8 cellular contexts compared by ENCODE assay signal in genomic region chr11:7577226-7577882, GRCh38.
DNase-seq lines count a peak whose midpoint lies in the region; ATAC-seq and TF ChIP-seq lines count a peak whose summit lies in the region.

No MANE protein-coding gene starts in this region.

- H3K36me3 Mint-ChIP-seq in Calu3 (ENCODE audit: insufficient read depth, unreplicated experiment): peaks cover 9% of the 10 kb centered on the region
- H3K36me3 Mint-ChIP-seq in activated CD8-positive, alpha-beta T cell treated with anti-CD3 and anti-CD28 coated beads, Interleukin-2, amount 10 ng/mL, durations not matched to agents 7 days and 5 days (ENCODE audit: low read depth): no peaks in the 10 kb centered on the region

- POLR2A ChIA-PET in activated CD8-positive, alpha-beta T cell treated with anti-CD3 and anti-CD28 coated beads, Interleukin-2, amount 10 ng/mL, durations not matched to agents 7 days and 5 days (lab: Charles Lee): no interaction called here

- H3K27me3 Mint-ChIP-seq in Calu3 (ENCODE audit: unreplicated experiment): no peaks in the 10 kb centered on the region
- H3K27me3 Mint-ChIP-seq in activated CD8-positive, alpha-beta T cell treated with anti-CD3 and anti-CD28 coated beads, Interleukin-2, amount 10 ng/mL, durations not matched to agents 7 days and 5 days (ENCODE audit: low read depth): peaks cover 41% of the 10 kb centered on the region

- peak overlapping the region; percentile 60 for H3K4me3 ChIP-seq in left ventricle myocardium inferior
- H3K4me3 ChIP-seq in psoas muscle: peak overlapping the region; percentile 64

- TF ChIP-seq CTCF in Calu3 (IDR thresholded peaks at IDR 0.05; ENCODE audit: unreplicated experiment): no peak
- peak; percentile 4 for TF ChIP-seq CTCF in left ventricle myocardium inferior (IDR thresholded peaks at IDR 0.05; ENCODE audit: borderline replicate concordance)
- TF ChIP-seq CTCF in psoas muscle (IDR thresholded peaks at IDR 0.05): no peak

- BruUV-seq in Calu3 (replicated peaks; lab: Mats Ljungman, UMichigan): no TSS peak

- H3K27ac ChIP-seq in left ventricle myocardium inferior (replicated peaks) (peak overlapping the region; percentile 85), psoas muscle (peak overlapping the region; percentile 90)

- peak overlapping the region; percentile 40 for H3K4me3 Mint-ChIP-seq in Calu3 (ENCODE audit: low read depth, unreplicated experiment)
- peak overlapping the region; percentile 29 for H3K4me3 Mint-ChIP-seq in activated CD8-positive, alpha-beta T cell treated with anti-CD3 and anti-CD28 coated beads, Interleukin-2, amount 10 ng/mL, durations not matched to agents 7 days and 5 days

- CTCF ChIA-PET in Calu3 (lab: Charles Lee): interaction anchor here (0.6 to 1.9 kb wide), 5 partner anchors 20 to 108 kb away, joined by 3 to 13 read pairs (median 4); no protein-coding TSS in a partner anchor
- CTCF ChIA-PET in activated CD8-positive, alpha-beta T cell treated with anti-CD3 and anti-CD28 coated beads, Interleukin-2, amount 10 ng/mL, durations not matched to agents 7 days and 5 days (lab: Charles Lee): interaction anchor here (0.8 to 1.4 kb wide), 5 partner anchors 9 to 88 kb away, joined by 3 to 6 read pairs (median 4); no protein-coding TSS in a partner anchor

- H3K27me3 ChIP-seq in left ventricle myocardium inferior (ENCODE audit: low read depth): no peaks in the 10 kb centered on the region
- no peaks in the 10 kb centered on the region for H3K27me3 ChIP-seq in psoas muscle (ENCODE audit: insufficient read depth in 3 of 3, low read length in 2 of 3)

- no peaks in the 10 kb centered on the region for H3K9me3 Mint-ChIP-seq in Calu3 (ENCODE audit: low read depth, unreplicated experiment)
- H3K9me3 Mint-ChIP-seq in activated CD8-positive, alpha-beta T cell treated with anti-CD3 and anti-CD28 coated beads, Interleukin-2, amount 10 ng/mL, durations not matched to agents 7 days and 5 days (ENCODE audit: insufficient read depth): no peaks in the 10 kb centered on the region

- ATAC-seq in activated CD8-positive, alpha-beta T cell treated with anti-CD3 and anti-CD28 coated beads, Interleukin-2, amount 10 ng/mL, durations not matched to agents 7 days and 5 days: no peak
- ATAC-seq in psoas muscle (peak; percentile 66 to 78 (median 74)), HG02981 (IDR thresholded peaks at IDR 0.05; ENCODE audit: unreplicated experiment) (no peak), GM21447 (IDR thresholded peaks at IDR 0.05; ENCODE audit: unreplicated experiment) (no peak)

- H3K36me3 ChIP-seq in left ventricle myocardium inferior: peaks cover 3% of the 10 kb centered on the region
- no peaks in the 10 kb centered on the region for H3K36me3 ChIP-seq in psoas muscle (ENCODE audit: insufficient read depth in 1 of 2, low read depth in 1 of 2)

- peak overlapping the region; percentile 73 for H3K27ac Mint-ChIP-seq in Calu3 (ENCODE audit: unreplicated experiment)
- peak overlapping the region; percentile 47 for H3K27ac Mint-ChIP-seq in activated CD8-positive, alpha-beta T cell treated with anti-CD3 and anti-CD28 coated beads, Interleukin-2, amount 10 ng/mL, durations not matched to agents 7 days and 5 days

- H3K4me1 Mint-ChIP-seq in Calu3 (ENCODE audit: low read depth, unreplicated experiment): peaks cover 72% of the 10 kb centered on the region
- H3K4me1 Mint-ChIP-seq in activated CD8-positive, alpha-beta T cell treated with anti-CD3 and anti-CD28 coated beads, Interleukin-2, amount 10 ng/mL, durations not matched to agents 7 days and 5 days (ENCODE audit: low read depth): peaks cover 37% of the 10 kb centered on the region

- DNase-seq in Calu3: no peak
- DNase-seq in activated CD8-positive, alpha-beta T cell treated with anti-CD3 and anti-CD28 coated beads, Interleukin-2, amount 10 ng/mL, durations not matched to agents 7 days and 5 days: no peak
- DNase-seq in left ventricle myocardium inferior: peak; percentile 40
- DNase-seq in psoas muscle: peak; percentile 65 to 72
- no peak for DNase-seq in NCI-H774 (lab: John Stamatoyannopoulos, UW)
- DNase-seq in stimulated activated CD8-positive, alpha-beta memory T cell treated with anti-CD3 and anti-CD28 coated beads, Interleukin-4, amount 100 ng/mL, for 48 hours: no peak

- H3K9me3 ChIP-seq in left ventricle myocardium inferior (replicated peaks) (no peaks in the 10 kb centered on the region), psoas muscle (no peaks in the 10 kb centered on the region)

- H3K4me1 ChIP-seq in left ventricle myocardium inferior: peaks cover 74% of the 10 kb centered on the region
- peaks cover 72% of the 10 kb centered on the region for H3K4me1 ChIP-seq in psoas muscle

- WGBS in psoas muscle, 3 donors: 5 to 13% (median 8%) methylated on average over 11 of the region's 11 CpGs

- intact Hi-C loops in Calu3 (cut with micrococcal nuclease; ENCODE audit: unreplicated experiment): no loop called here
- intact Hi-C loops in left ventricle myocardium inferior (cut with micrococcal nuclease): loop anchor here (10.0 kb wide), 1 partner anchor 77 kb away; no protein-coding TSS in a partner anchor
- intact Hi-C loops in psoas muscle (cut with DNase I): loop anchor here in 1 of 2 donors (2.0 to 10.0 kb wide), 2 partner anchors 65 to 407 kb away; partner anchors contain the start of genes EIF3F and PPFIBP2

Comparison
In these comparisons a context has a peak if more than half of its experiments do, and no peak if none do; other contexts are left out.
1. DNase-seq: peak in left ventricle myocardium inferior (single experiment) and psoas muscle (2 of 2); none in Calu3 (single experiment), activated CD8-positive, alpha-beta T cell treated with anti-CD3 and anti-CD28 coated beads, Interleukin-2, amount 10 ng/mL, durations not matched to agents 7 days and 5 days (single experiment), NCI-H774 (single experiment) and stimulated activated CD8-positive, alpha-beta memory T cell treated with anti-CD3 and anti-CD28 coated beads, Interleukin-4, amount 100 ng/mL, for 48 hours (single experiment).
2. ATAC-seq: peak in psoas muscle (4 of 4); none in activated CD8-positive, alpha-beta T cell treated with anti-CD3 and anti-CD28 coated beads, Interleukin-2, amount 10 ng/mL, durations not matched to agents 7 days and 5 days (single experiment), HG02981 (single experiment) and GM21447 (single experiment).